In genomic region chr11:88059326-88059725, GRCh38 we compare ENCODE assay signal across 17 cellular contexts.
DNase-seq lines count a peak whose midpoint lies in the region; ATAC-seq and TF ChIP-seq lines count a peak whose summit lies in the region.
"Had no signal": no experiment of that assay in that cellular context is flagged by ENCODE, and none has a peak within 500 bp of the region (broad histone marks: within the 10 kb centered on the region; RNA-seq: fewer than 3 reads in every experiment).

No MANE protein-coding gene starts in this region.

- intact Hi-C loops in posterior cingulate gyrus (cut with DNase I) = no loop called here

- no peak for TF ChIP-seq CTCF in astrocyte of the spinal cord (IDR thresholded peaks at IDR 0.05; ENCODE audit: low read depth, low read length)
- TF ChIP-seq CTCF in fibroblast of pulmonary artery (IDR thresholded peaks at IDR 0.05; ENCODE audit: low read length, missing control alignments) = no peak

- ATAC-seq in stimulated activated naive CD8-positive, alpha-beta T cell treated with anti-CD3 and anti-CD28 coated beads, Interleukin-15, amount 100 ng/mL, for 72 hours = no peak

- no peaks in the 10 kb centered on the region for H3K9me3 Mint-ChIP-seq in stimulated activated naive CD8-positive, alpha-beta T cell treated with anti-CD3 and anti-CD28 coated beads, Interleukin-15, amount 100 ng/mL, for 72 hours

- no peaks in the 10 kb centered on the region for H3K4me1 Mint-ChIP-seq in stimulated activated naive CD8-positive, alpha-beta T cell treated with anti-CD3 and anti-CD28 coated beads, Interleukin-15, amount 100 ng/mL, for 72 hours

- H3K4me3 Mint-ChIP-seq in stimulated activated naive CD8-positive, alpha-beta T cell treated with anti-CD3 and anti-CD28 coated beads, Interleukin-15, amount 100 ng/mL, for 72 hours = no peak overlapping the region

- no peaks in the 10 kb centered on the region for H3K27me3 Mint-ChIP-seq in stimulated activated naive CD8-positive, alpha-beta T cell treated with anti-CD3 and anti-CD28 coated beads, Interleukin-15, amount 100 ng/mL, for 72 hours

- H3K4me3 ChIP-seq in astrocyte of the spinal cord (ENCODE audit: low read depth, low read length) = no peak overlapping the region
- no peak overlapping the region for H3K4me3 ChIP-seq in fibroblast of pulmonary artery (replicated peaks; ENCODE audit: low read depth, low read length)
- H3K4me3 ChIP-seq: HAP-1 had no signal

- in situ Hi-C loops in astrocyte of the spinal cord (cut with HindIII; ENCODE audit: low sequenced_read_pairs) = no loop called here

- no peak overlapping the region for H3K27ac Mint-ChIP-seq in stimulated activated naive CD8-positive, alpha-beta T cell treated with anti-CD3 and anti-CD28 coated beads, Interleukin-15, amount 100 ng/mL, for 72 hours

- peak; percentile 10 for DNase-seq in NCI-H226
- DNase-seq in astrocyte of the spinal cord (ENCODE audit: low read depth, low spot score) = peak; percentile 12
- DNase-seq in fibroblast of pulmonary artery (ENCODE audit: low read depth) = peak; percentile 30
- no peak for DNase-seq in stimulated activated naive CD8-positive, alpha-beta T cell treated with anti-CD3 and anti-CD28 coated beads, Interleukin-15, amount 100 ng/mL, for 72 hours
- DNase-seq in NCI-H146 treated with DMSO at 0.1 percent for 48 hours (lab: John Stamatoyannopoulos, UW; ENCODE audit: unreplicated experiment) = no peak
- DNase-seq in posterior cingulate gyrus = no peak
- no peak for DNase-seq in MV-4-11 (lab: John Stamatoyannopoulos, UW)
- DNase-seq: COR-L47, DMS153, IMR-90, Karpas-422, NCI-H1417, NCI-H2029, NCI-H2171, NCI-H446 treated with DMSO at 0.1 percent for 48 hours, NCI-H774 had no signal

Comparison
In these comparisons a context has a peak if more than half of its experiments do, and no peak if none do; other contexts are left out.
1. DNase-seq: peak in NCI-H226 (single experiment), astrocyte of the spinal cord (single experiment) and fibroblast of pulmonary artery (single experiment); none in stimulated activated naive CD8-positive, alpha-beta T cell treated with anti-CD3 and anti-CD28 coated beads, Interleukin-15, amount 100 ng/mL, for 72 hours (0 of 2), NCI-H146 treated with DMSO at 0.1 percent for 48 hours (single experiment), posterior cingulate gyrus (0 of 10) and MV-4-11 (single experiment).